Comparison of ENCODE assay signal across 16 cellular contexts in the genomic region with DNA sequence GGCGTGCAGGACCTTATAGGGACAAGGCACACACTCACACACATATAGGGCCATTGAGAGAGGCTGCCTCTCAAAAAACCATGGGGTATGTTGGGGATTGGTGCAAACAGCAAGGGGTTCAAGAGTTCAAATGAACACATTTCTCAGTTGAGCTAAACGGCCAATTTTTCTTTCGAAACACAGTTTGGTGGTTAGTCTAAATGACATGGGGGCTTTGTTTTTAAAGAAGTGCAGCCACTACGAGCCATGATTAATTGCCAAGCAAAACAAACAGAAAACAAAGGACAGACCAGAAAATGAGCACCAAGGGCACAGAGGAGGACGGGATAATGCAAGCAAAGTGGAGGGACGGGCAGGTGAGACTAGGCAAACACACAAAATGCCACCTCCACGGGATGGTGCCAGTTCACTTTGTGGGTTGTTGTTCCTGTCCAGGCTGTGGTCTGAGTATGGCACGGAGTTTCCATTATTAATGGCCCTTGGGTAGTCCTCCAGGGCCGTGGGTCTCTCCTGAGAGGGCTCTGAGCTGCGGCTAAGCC.
DNase-seq lines count a peak whose midpoint lies in the region; ATAC-seq and TF ChIP-seq lines count a peak whose summit lies in the region.
"Had no signal": no experiment of that assay in that cellular context is flagged by ENCODE, and none has a peak within 500 bp of the region (broad histone marks: within the 10 kb centered on the region; RNA-seq: fewer than 3 reads in every experiment).

No MANE protein-coding gene starts in this region.

- no peak overlapping the region for H3K4me3 ChIP-seq in ascending aorta
- H3K4me3 ChIP-seq in SJCRH30, result no peak overlapping the region
- H3K4me3 ChIP-seq: right atrium auricular region had no signal

- peak overlapping the region; percentile 69 for H3K27ac Mint-ChIP-seq in mesothelial cell of epicardium

- H3K27me3 ChIP-seq in ascending aorta, result no peaks in the 10 kb centered on the region
- H3K27me3 ChIP-seq in SJCRH30, result no peaks in the 10 kb centered on the region
- H3K27me3 ChIP-seq: neutrophil, right atrium auricular region had no signal

- H3K36me3 ChIP-seq in ascending aorta (peaks cover 80 to 98% of the 10 kb centered on the region in 2 donors), SJCRH30 (no peaks in the 10 kb centered on the region)
- H3K36me3 ChIP-seq: neutrophil had no signal

- no peak overlapping the region for H3K4me3 Mint-ChIP-seq in mesothelial cell of epicardium

- H3K27me3 Mint-ChIP-seq in mesothelial cell of epicardium (ENCODE audit: low read depth), result no peaks in the 10 kb centered on the region

- peaks cover 48% of the 10 kb centered on the region for H3K4me1 Mint-ChIP-seq in mesothelial cell of epicardium

- DNase-seq in COR-L47 (lab: John Stamatoyannopoulos, UW) (peak; percentile 39), MV-4-11 (lab: John Stamatoyannopoulos, UW) (peak; percentile 91), ascending aorta (ENCODE audit: low spot score in 2 of 2) (peak in 1 of 2 donors; percentile 9), mesothelial cell of epicardium (ENCODE audit: low spot score in 2 of 2, unreplicated experiment in 2 of 2) (no peak), SJCRH30 (no peak)
- DNase-seq: activated CD4-positive, alpha-beta T cell treated with anti-CD3 and anti-CD28 coated beads for 1 hour; caudate nucleus; GDM1; NCI-H226; OCI-M1; stimulated activated CD4-positive, alpha-beta T cell treated with anti-CD3 and anti-CD28 coated beads, Interleukin-2, amount 100 ng/mL, for 48 hours; T-helper 9 cell had no signal

- peaks cover 4 to 39% of the 10 kb centered on the region in 2 donors for H3K4me1 ChIP-seq in ascending aorta
- H3K4me1 ChIP-seq in SJCRH30, result peaks cover 2% of the 10 kb centered on the region; the same call in 1 of the 2 replicates

- H3K27ac ChIP-seq in ascending aorta (peak overlapping the region; percentile 17 to 55), SJCRH30 (no peak overlapping the region)
- H3K27ac ChIP-seq: neutrophil had no signal

- TF ChIP-seq CTCF in ascending aorta (IDR thresholded peaks at IDR 0.05), result no peak
- no peak for TF ChIP-seq CTCF in mesothelial cell of epicardium (IDR thresholded peaks at IDR 0.05; ENCODE audit: unreplicated experiment)

- H3K9me3 ChIP-seq in ascending aorta (no peaks in the 10 kb centered on the region), SJCRH30 (replicated peaks) (no peaks in the 10 kb centered on the region)
- H3K9me3 ChIP-seq: neutrophil, right atrium auricular region had no signal

- H3K9me3 Mint-ChIP-seq in mesothelial cell of epicardium, result no peaks in the 10 kb centered on the region

- no peaks in the 10 kb centered on the region for H3K36me3 Mint-ChIP-seq in mesothelial cell of epicardium

- intact Hi-C loops in ascending aorta (cut with DNase I), result no loop called here

- ATAC-seq in GM18873 (IDR thresholded peaks at IDR 0.05; ENCODE audit: low FRiP score, unreplicated experiment) (no peak), GM19328 (IDR thresholded peaks at IDR 0.05; ENCODE audit: unreplicated experiment) (no peak)

Comparison
In these comparisons a context has a peak if more than half of its experiments do, and no peak if none do; other contexts are left out.
1. DNase-seq: peak in COR-L47 (single experiment) and MV-4-11 (single experiment); none in mesothelial cell of epicardium (0 of 2) and SJCRH30 (0 of 2).